Comparison of ENCODE assay signal across 8 cellular contexts in the genomic region with DNA sequence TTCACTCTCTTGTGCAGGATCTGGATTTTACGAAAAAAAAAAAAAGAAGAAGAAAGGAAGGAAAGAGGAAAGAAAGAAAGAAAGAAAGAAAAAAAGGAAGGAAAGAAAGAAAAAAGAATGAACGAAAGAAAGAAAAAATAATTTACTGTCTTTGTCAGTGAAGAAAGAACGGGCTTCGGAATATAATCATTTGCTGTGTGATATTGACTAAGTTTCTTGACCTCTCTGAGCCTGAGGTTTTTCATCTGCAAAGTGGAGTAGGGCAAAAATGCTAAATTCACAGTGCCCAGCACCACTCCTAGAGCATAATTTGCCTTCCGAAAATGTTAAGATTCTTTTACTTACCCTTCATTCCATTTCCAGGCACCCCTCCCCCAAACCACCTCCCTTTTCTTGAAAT. TPM values are rescaled to one million over a fixed set of nuclear protein-coding genes. Genes with fewer than 3 reads are reported as not detected.
A peak's percentile ranks its signal among the peaks of the same experiment; 100 is the strongest.
DNase-seq lines count a peak whose midpoint lies in the region; ATAC-seq lines count a peak whose summit lies in the region.

No MANE protein-coding gene starts in this region.

- no peak overlapping the region for H3K27ac Mint-ChIP-seq in activated T-cell treated with anti-CD3 and anti-CD28 coated beads, Interleukin-2, amount 50 U/mL, for 24 hours
- peak overlapping the region; percentile 48 for H3K27ac Mint-ChIP-seq in activated naive CD8-positive, alpha-beta T cell treated with anti-CD3 and anti-CD28 coated beads for 36 hours

- H3K36me3 ChIP-seq in iPS-20b (ENCODE audit: insufficient read depth, low read depth, low read length): no peaks in the 10 kb centered on the region

- peaks cover 57% of the 10 kb centered on the region for H3K4me1 Mint-ChIP-seq in activated T-cell treated with anti-CD3 and anti-CD28 coated beads, Interleukin-2, amount 50 U/mL, for 24 hours (ENCODE audit: low read depth)
- peaks cover 50% of the 10 kb centered on the region for H3K4me1 Mint-ChIP-seq in activated naive CD8-positive, alpha-beta T cell treated with anti-CD3 and anti-CD28 coated beads for 36 hours

- DNase-seq in activated T-cell treated with anti-CD3 and anti-CD28 coated beads, Interleukin-2, amount 50 U/mL, for 24 hours: no peak
- no peak for DNase-seq in activated T-cell treated with anti-CD3 and anti-CD28 coated beads for 4 hours
- no peak for DNase-seq in activated naive CD8-positive, alpha-beta T cell treated with anti-CD3 and anti-CD28 coated beads for 36 hours
- DNase-seq in germinal center (ENCODE audit: low spot score): no peak
- DNase-seq in sciatic nerve (ENCODE audit: low spot score): no peak

- H3K4me3 Mint-ChIP-seq in activated T-cell treated with anti-CD3 and anti-CD28 coated beads, Interleukin-2, amount 50 U/mL, for 24 hours: peak overlapping the region; percentile 64
- H3K4me3 Mint-ChIP-seq in activated naive CD8-positive, alpha-beta T cell treated with anti-CD3 and anti-CD28 coated beads for 36 hours: peak overlapping the region; percentile 73

- H3K4me1 ChIP-seq in iPS-20b (ENCODE audit: insufficient read depth, low read length): peaks cover 22% of the 10 kb centered on the region

- no peaks in the 10 kb centered on the region for H3K9me3 ChIP-seq in iPS-20b (ENCODE audit: insufficient read depth, low read depth, low read length)

- no peak for ATAC-seq in HG02571 (IDR thresholded peaks at IDR 0.05; ENCODE audit: unreplicated experiment)
- ATAC-seq in sciatic nerve: no peak

- H3K27me3 Mint-ChIP-seq in activated T-cell treated with anti-CD3 and anti-CD28 coated beads, Interleukin-2, amount 50 U/mL, for 24 hours: peaks cover 43% of the 10 kb centered on the region
- peaks cover 47% of the 10 kb centered on the region for H3K27me3 Mint-ChIP-seq in activated naive CD8-positive, alpha-beta T cell treated with anti-CD3 and anti-CD28 coated beads for 36 hours

- H3K4me3 ChIP-seq in iPS-20b (ENCODE audit: low read length): peak overlapping the region; percentile 81

- intact Hi-C loops in sciatic nerve (cut with DNase I): no loop called here

- H3K9me3 Mint-ChIP-seq in activated T-cell treated with anti-CD3 and anti-CD28 coated beads, Interleukin-2, amount 50 U/mL, for 24 hours: no peaks in the 10 kb centered on the region
- no peaks in the 10 kb centered on the region for H3K9me3 Mint-ChIP-seq in activated naive CD8-positive, alpha-beta T cell treated with anti-CD3 and anti-CD28 coated beads for 36 hours

- H3K27ac ChIP-seq in iPS-20b (ENCODE audit: low read length) (no peak overlapping the region), temporal lobe (ENCODE audit: low read depth, low read length) (peak overlapping the region; percentile 52)

- peaks cover 62% of the 10 kb centered on the region for H3K27me3 ChIP-seq in iPS-20b (ENCODE audit: insufficient read depth, low read length)

- peak overlapping the region; percentile 68; the same call in 1 of the 2 replicates for H3K9ac ChIP-seq in iPS-20b (ENCODE audit: low read depth, low read length)

- no peaks in the 10 kb centered on the region for H3K36me3 Mint-ChIP-seq in activated T-cell treated with anti-CD3 and anti-CD28 coated beads, Interleukin-2, amount 50 U/mL, for 24 hours (ENCODE audit: low read depth)
- no peaks in the 10 kb centered on the region for H3K36me3 Mint-ChIP-seq in activated naive CD8-positive, alpha-beta T cell treated with anti-CD3 and anti-CD28 coated beads for 36 hours

RNA-seq across cellular contexts. Expression of gene CCR10, which starts 0.3 kb away (rescaled TPM):
- under 1 TPM; 0.12 to 0.25 TPM for total RNA-seq in activated naive CD8-positive, alpha-beta T cell treated with anti-CD3 and anti-CD28 coated beads for 36 hours
- total RNA-seq in temporal lobe (0.25 TPM), sciatic nerve (3.5 TPM)

RNA-seq across cellular contexts. Expression of gene CNTNAP1, which starts 0.4 kb away (rescaled TPM):
- total RNA-seq in activated naive CD8-positive, alpha-beta T cell treated with anti-CD3 and anti-CD28 coated beads for 36 hours: under 1 TPM; 0.68 to 0.70 TPM
- total RNA-seq in temporal lobe: 6.6 TPM
- total RNA-seq in sciatic nerve: 12.9 TPM

RNA-seq across cellular contexts. Expression of gene PLEKHH3, which starts 5.2 kb away (rescaled TPM):
- total RNA-seq in activated naive CD8-positive, alpha-beta T cell treated with anti-CD3 and anti-CD28 coated beads for 36 hours: under 1 TPM; 0.85 to 0.90 TPM
- total RNA-seq in temporal lobe (2.5 TPM), sciatic nerve (40.3 TPM)

RNA-seq across cellular contexts. Expression of gene TUBG2, which starts 22.9 kb away (rescaled TPM):
- total RNA-seq in activated naive CD8-positive, alpha-beta T cell treated with anti-CD3 and anti-CD28 coated beads for 36 hours: 1 to 10 TPM; 7.1 to 7.8 TPM
- total RNA-seq in temporal lobe (7.9 TPM), sciatic nerve (46.8 TPM)

Comparison
In these comparisons a context has a peak if more than half of its experiments do, and no peak if none do; other contexts are left out.
1. RNA of gene PLEKHH3, which starts 5.2 kb away (total RNA-seq): 40.3 TPM in sciatic nerve (single experiment); 2.5 TPM in temporal lobe (single experiment) and 0.85 to 0.90 TPM in activated naive CD8-positive, alpha-beta T cell treated with anti-CD3 and anti-CD28 coated beads for 36 hours; every median in the first group is over 10 times any median in the second.